In genomic region chr5:119270121-119270565, GRCh38 we compare ENCODE assay signal across 10 cellular contexts.
DNase-seq lines count a peak whose midpoint lies in the region; ATAC-seq and TF ChIP-seq lines count a peak whose summit lies in the region.
"Had no signal": no experiment of that assay in that cellular context is flagged by ENCODE, and none has a peak within 500 bp of the region (broad histone marks: within the 10 kb centered on the region; RNA-seq: fewer than 3 reads in every experiment).

No MANE protein-coding gene starts in this region.

- no peaks in the 10 kb centered on the region for H3K27me3 ChIP-seq in OCI-LY3 (ENCODE audit: low read depth, low read length)
- H3K27me3 ChIP-seq in endocrine pancreas (ENCODE audit: control insufficient read depth, insufficient read depth, low read length) = no peaks in the 10 kb centered on the region
- no peaks in the 10 kb centered on the region for H3K27me3 ChIP-seq in Caco-2 (replicated peaks; ENCODE audit: control insufficient read depth, insufficient read depth, low read length)

- POLR2A ChIA-PET in Caco-2 (lab: Charles Lee) = no interaction called here

- H3K36me3 ChIP-seq in OCI-LY3 (replicated peaks; ENCODE audit: low read depth, low read length) (peaks cover 2% of the 10 kb centered on the region), endocrine pancreas (ENCODE audit: control insufficient read depth, insufficient read depth, low read length) (no peaks in the 10 kb centered on the region), Caco-2 (ENCODE audit: control insufficient read depth, insufficient read depth, low read length) (no peaks in the 10 kb centered on the region)

- H3K4me3 Mint-ChIP-seq in T-helper 1 cell treated with Interleukin-12 subunit alpha and Interleukin-12 subunit beta and Interleukin-4 antibody, amounts not matched to agents 30 μg/mL and 1 μg/mL, for 36 hours = peak overlapping the region; percentile 100
- peak overlapping the region; percentile 96 to 100 for H3K4me3 Mint-ChIP-seq in stimulated activated naive B cell treated with anti-CD40 and anti-IgM and Interleukin-4, amounts not matched to agents 10 μg/mL and 1 μg/mL and 100 μg/mL, for 72 hours
- no peak overlapping the region for H3K4me3 Mint-ChIP-seq in Caco-2 (ENCODE audit: unreplicated experiment)

- no TSS peak for BruUV-seq in Caco-2 (replicated peaks; lab: Mats Ljungman, UMichigan)

- peak overlapping the region; percentile 90 for H3K27ac Mint-ChIP-seq in T-helper 1 cell treated with Interleukin-12 subunit alpha and Interleukin-12 subunit beta and Interleukin-4 antibody, amounts not matched to agents 30 μg/mL and 1 μg/mL, for 36 hours
- peak overlapping the region; percentile 10 for H3K27ac Mint-ChIP-seq in stimulated activated naive B cell treated with anti-CD40 and anti-IgM and Interleukin-4, amounts not matched to agents 10 μg/mL and 1 μg/mL and 100 μg/mL, for 72 hours
- no peak overlapping the region for H3K27ac Mint-ChIP-seq in Caco-2 (ENCODE audit: unreplicated experiment)

- no peak overlapping the region for H2AFZ ChIP-seq in OCI-LY3 (ENCODE audit: low read depth, low read length)

- no peak for TF ChIP-seq CTCF in OCI-LY3 (IDR thresholded peaks at IDR 0.05; ENCODE audit: low read depth, low read length)
- no peak for TF ChIP-seq CTCF in Caco-2 (IDR thresholded peaks at IDR 0.05; ENCODE audit: insufficient read depth in 1 of 2, low read depth in 1 of 2, low read length in 1 of 2, severe bottlenecking in 1 of 2, unreplicated experiment in 1 of 2)

- H3K4me2 ChIP-seq in OCI-LY3 (ENCODE audit: low read length) = peak overlapping the region; percentile 81

- H3K27me3 Mint-ChIP-seq in T-helper 1 cell treated with Interleukin-12 subunit alpha and Interleukin-12 subunit beta and Interleukin-4 antibody, amounts not matched to agents 30 μg/mL and 1 μg/mL, for 36 hours (ENCODE audit: low read depth) = no peaks in the 10 kb centered on the region
- H3K27me3 Mint-ChIP-seq in stimulated activated naive B cell treated with anti-CD40 and anti-IgM and Interleukin-4, amounts not matched to agents 10 μg/mL and 1 μg/mL and 100 μg/mL, for 72 hours = no peaks in the 10 kb centered on the region
- no peaks in the 10 kb centered on the region for H3K27me3 Mint-ChIP-seq in Caco-2 (ENCODE audit: insufficient read depth, unreplicated experiment)

- no peaks in the 10 kb centered on the region for H4K20me1 ChIP-seq in OCI-LY3 (ENCODE audit: insufficient read depth, low read length)

- H3K4me1 ChIP-seq in OCI-LY3 (ENCODE audit: low read length) (peaks cover 41% of the 10 kb centered on the region), endocrine pancreas (ENCODE audit: control insufficient read depth, insufficient read depth, low read length) (peaks cover 4% of the 10 kb centered on the region), Caco-2 (peaks cover 22% of the 10 kb centered on the region)

- H3K9me3 ChIP-seq in OCI-LY3 (ENCODE audit: insufficient read depth, low read length) (no peaks in the 10 kb centered on the region), endocrine pancreas (ENCODE audit: control insufficient read depth, low read length) (no peaks in the 10 kb centered on the region), Caco-2 (no peaks in the 10 kb centered on the region)
- H3K9me3 ChIP-seq: mucosa of descending colon had no signal

- peaks cover 44% of the 10 kb centered on the region for H3K79me2 ChIP-seq in OCI-LY3 (ENCODE audit: low read length)

- H3K9ac ChIP-seq in OCI-LY3 (ENCODE audit: low read length) (no peak overlapping the region), endocrine pancreas (ENCODE audit: control insufficient read depth, insufficient read depth, low read length) (no peak overlapping the region)

- peaks cover 21% of the 10 kb centered on the region for H3K36me3 Mint-ChIP-seq in T-helper 1 cell treated with Interleukin-12 subunit alpha and Interleukin-12 subunit beta and Interleukin-4 antibody, amounts not matched to agents 30 μg/mL and 1 μg/mL, for 36 hours (ENCODE audit: low read depth)
- peaks cover 4 to 5% of the 10 kb centered on the region in 2 donors for H3K36me3 Mint-ChIP-seq in stimulated activated naive B cell treated with anti-CD40 and anti-IgM and Interleukin-4, amounts not matched to agents 10 μg/mL and 1 μg/mL and 100 μg/mL, for 72 hours
- H3K36me3 Mint-ChIP-seq in Caco-2 (ENCODE audit: insufficient read depth, unreplicated experiment) = peaks cover 17% of the 10 kb centered on the region

- peaks cover 75% of the 10 kb centered on the region for H3K4me1 Mint-ChIP-seq in T-helper 1 cell treated with Interleukin-12 subunit alpha and Interleukin-12 subunit beta and Interleukin-4 antibody, amounts not matched to agents 30 μg/mL and 1 μg/mL, for 36 hours (ENCODE audit: low read depth)
- H3K4me1 Mint-ChIP-seq in stimulated activated naive B cell treated with anti-CD40 and anti-IgM and Interleukin-4, amounts not matched to agents 10 μg/mL and 1 μg/mL and 100 μg/mL, for 72 hours = peaks cover 57 to 78% of the 10 kb centered on the region in 2 donors
- peaks cover 27% of the 10 kb centered on the region for H3K4me1 Mint-ChIP-seq in Caco-2 (ENCODE audit: low read depth, unreplicated experiment)

- H3K4me3 ChIP-seq in OCI-LY3 (ENCODE audit: low read length) (peak overlapping the region; percentile 92), endocrine pancreas (ENCODE audit: control insufficient read depth, insufficient read depth, low read length) (peak overlapping the region; percentile 64), Caco-2 (ENCODE audit: low read depth, low read length) (no peak overlapping the region)

- no peaks in the 10 kb centered on the region for H3K9me3 Mint-ChIP-seq in T-helper 1 cell treated with Interleukin-12 subunit alpha and Interleukin-12 subunit beta and Interleukin-4 antibody, amounts not matched to agents 30 μg/mL and 1 μg/mL, for 36 hours
- no peaks in the 10 kb centered on the region for H3K9me3 Mint-ChIP-seq in stimulated activated naive B cell treated with anti-CD40 and anti-IgM and Interleukin-4, amounts not matched to agents 10 μg/mL and 1 μg/mL and 100 μg/mL, for 72 hours
- no peaks in the 10 kb centered on the region for H3K9me3 Mint-ChIP-seq in Caco-2 (ENCODE audit: unreplicated experiment)

- CTCF ChIA-PET in Caco-2 (lab: Charles Lee) = no interaction called here

- DNase-seq in T-helper 1 cell (no peak), SHP77 (lab: John Stamatoyannopoulos, UW) (no peak), Caco-2 (no peak)
- no peak for DNase-seq in stimulated activated naive B cell treated with anti-CD40 and anti-IgM and Interleukin-4, amounts not matched to agents 10 μg/mL and 1 μg/mL and 100 μg/mL, for 72 hours
- no peak for DNase-seq in effector CD4-positive, alpha-beta T cell
- DNase-seq: mucosa of descending colon had no signal

- no peak for ATAC-seq in stimulated activated naive B cell treated with anti-CD40 and anti-IgM and Interleukin-4, amounts not matched to agents 10 μg/mL and 1 μg/mL and 100 μg/mL, for 72 hours (replicated peaks)
- ATAC-seq: HCT116, mucosa of descending colon had no signal

- H3K27ac ChIP-seq in OCI-LY3 (ENCODE audit: low read length) = no peak overlapping the region

- intact Hi-C loops in Caco-2 (cut with micrococcal nuclease; ENCODE audit: unreplicated experiment) = no loop called here
